1 cellular context compared by ENCODE assay signal in the genomic region with DNA sequence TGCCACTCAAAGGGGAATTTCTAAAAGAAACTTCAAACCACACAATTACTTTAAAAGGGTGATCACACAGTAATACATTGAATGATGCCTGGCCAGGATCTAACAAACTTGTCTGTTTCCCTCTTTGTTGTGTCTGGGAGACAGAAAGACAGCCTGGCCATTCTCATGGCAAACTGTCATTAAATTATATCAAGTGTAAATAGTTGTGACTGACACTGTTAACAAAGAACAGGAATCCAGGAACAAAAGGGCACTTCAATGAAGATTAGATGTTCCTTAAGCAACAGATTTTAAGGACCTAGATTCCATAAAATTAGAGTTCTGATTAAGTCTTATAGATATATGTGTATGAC.
TF ChIP-seq lines count a peak whose summit lies in the region.

No MANE protein-coding gene starts in this region.

TF ChIP-seq in SK-N-SH, 30 proteins besides CTCF, POLR2A, EP300 and RAD21 (continued from another document):
- TF ChIP-seq ZBTB33 (IDR thresholded peaks at IDR 0.05; ENCODE audit: borderline replicate concordance, low read depth) = no peak
- no peak for TF ChIP-seq POLR2AphosphoS5 (IDR thresholded peaks at IDR 0.05; ENCODE audit: low read depth, low read length)
- TF ChIP-seq, protein P1, sequence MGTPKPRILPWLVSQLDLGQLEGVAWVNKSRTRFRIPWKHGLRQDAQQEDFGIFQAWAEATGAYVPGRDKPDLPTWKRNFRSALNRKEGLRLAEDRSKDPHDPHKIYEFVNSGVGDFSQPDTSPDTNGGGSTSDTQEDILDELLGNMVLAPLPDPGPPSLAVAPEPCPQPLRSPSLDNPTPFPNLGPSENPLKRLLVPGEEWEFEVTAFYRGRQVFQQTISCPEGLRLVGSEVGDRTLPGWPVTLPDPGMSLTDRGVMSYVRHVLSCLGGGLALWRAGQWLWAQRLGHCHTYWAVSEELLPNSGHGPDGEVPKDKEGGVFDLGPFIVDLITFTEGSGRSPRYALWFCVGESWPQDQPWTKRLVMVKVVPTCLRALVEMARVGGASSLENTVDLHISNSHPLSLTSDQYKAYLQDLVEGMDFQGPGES (IDR thresholded peaks at IDR 0.05; ENCODE audit: low read depth, low read length) = no peak
- TF ChIP-seq CHD2 (IDR thresholded peaks at IDR 0.05; ENCODE audit: low read length, partially characterized antibody) = no peak
- no peak for TF ChIP-seq USF2 (IDR thresholded peaks at IDR 0.05; ENCODE audit: borderline replicate concordance, low read depth, low read length)
- TF ChIP-seq MXI1 (IDR thresholded peaks at IDR 0.05; ENCODE audit: low read depth, low read length) = no peak
- no peak for TF ChIP-seq TCF12 (IDR thresholded peaks at IDR 0.05)
- TF ChIP-seq JUND (IDR thresholded peaks at IDR 0.05) = no peak
- no peak for TF ChIP-seq SMC3 (IDR thresholded peaks at IDR 0.05; ENCODE audit: low read depth, low read length)
- TF ChIP-seq, protein P2, sequence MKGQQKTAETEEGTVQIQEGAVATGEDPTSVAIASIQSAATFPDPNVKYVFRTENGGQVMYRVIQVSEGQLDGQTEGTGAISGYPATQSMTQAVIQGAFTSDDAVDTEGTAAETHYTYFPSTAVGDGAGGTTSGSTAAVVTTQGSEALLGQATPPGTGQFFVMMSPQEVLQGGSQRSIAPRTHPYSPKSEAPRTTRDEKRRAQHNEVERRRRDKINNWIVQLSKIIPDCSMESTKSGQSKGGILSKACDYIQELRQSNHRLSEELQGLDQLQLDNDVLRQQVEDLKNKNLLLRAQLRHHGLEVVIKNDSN (IDR thresholded peaks at IDR 0.05; ENCODE audit: borderline replicate concordance, low read depth) = no peak
- no peak for TF ChIP-seq FOXM1 (IDR thresholded peaks at IDR 0.05; ENCODE audit: low read depth)
- no peak for TF ChIP-seq EZH2phosphoT487 (IDR thresholded peaks at IDR 0.05; ENCODE audit: borderline replicate concordance, low read depth)
TF ChIP-seq in SK-N-SH: peak in this region for 0.
